18 cellular contexts compared by ENCODE assay signal in the genomic region with DNA sequence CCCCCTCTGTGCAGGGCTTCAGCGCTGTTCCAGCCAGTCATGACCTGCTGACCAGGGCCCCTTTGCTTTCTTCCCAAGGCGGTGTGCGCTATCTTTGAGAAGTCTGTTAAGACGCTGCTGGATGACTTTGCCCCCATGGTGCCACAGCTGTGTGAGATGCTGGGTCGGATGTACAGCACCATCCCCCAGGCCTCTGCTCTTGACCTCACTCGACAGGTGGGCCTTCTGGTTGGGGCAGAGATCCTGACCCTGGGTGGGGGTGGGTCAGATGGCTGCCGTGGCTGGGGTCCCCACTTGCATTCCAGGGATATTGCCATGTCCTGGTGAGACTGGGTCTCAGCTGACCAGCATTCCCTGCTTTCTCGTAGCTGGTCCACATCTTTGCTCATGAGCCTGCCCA. TPM values are rescaled to one million over a fixed set of nuclear protein-coding genes. Genes with fewer than 3 reads are reported as not detected.
DNase-seq lines count a peak whose midpoint lies in the region; FAIRE-seq and TF ChIP-seq lines count a peak whose summit lies in the region.
"Had no signal": no experiment of that assay in that cellular context is flagged by ENCODE, and none has a peak within 500 bp of the region (broad histone marks: within the 10 kb centered on the region; RNA-seq: fewer than 3 reads in every experiment).

No MANE protein-coding gene starts in this region.

- no peak for FAIRE-seq in small intestine (lab: Jason Lieb, UNC)
- FAIRE-seq: G401.6, GM12892, H54 had no signal

- H3K4me3 Mint-ChIP-seq in endothelial cell (ENCODE audit: unreplicated experiment), result peak overlapping the region; percentile 68
- H3K4me3 Mint-ChIP-seq: CD4-positive, CD25-positive, alpha-beta regulatory T cell; CD8-positive, alpha-beta T cell had no signal

- H3K4me1 Mint-ChIP-seq in endothelial cell (ENCODE audit: unreplicated experiment), result no peaks in the 10 kb centered on the region
- H3K4me1 Mint-ChIP-seq: CD4-positive, CD25-positive, alpha-beta regulatory T cell had no signal

- TF ChIP-seq CTCF in endothelial cell (IDR thresholded peaks at IDR 0.05; ENCODE audit: unreplicated experiment), result no peak

- peaks cover 2% of the 10 kb centered on the region for H3K27me3 Mint-ChIP-seq in endothelial cell (ENCODE audit: unreplicated experiment)
- H3K27me3 Mint-ChIP-seq: CD4-positive, CD25-positive, alpha-beta regulatory T cell had no signal

- DNase-seq in caudate nucleus (lab: John Stamatoyannopoulos, UW) (no peak), endothelial cell (ENCODE audit: low spot score) (no peak), substantia nigra (lab: John Stamatoyannopoulos, UW) (no peak), small intestine (no peak), cerebellum (ENCODE audit: low spot score) (no peak), activated gamma-delta T cell (lab: John Stamatoyannopoulos, UW) (no peak)
- DNase-seq: C1 segment of cervical spinal cord; Caco-2; CD4-positive, CD25-positive, alpha-beta regulatory T cell; CD8-positive, alpha-beta T cell; DMS153; DND-41; GOT3 had no signal

- peaks cover 36% of the 10 kb centered on the region for H3K36me3 Mint-ChIP-seq in endothelial cell (ENCODE audit: low read depth, unreplicated experiment)

- H3K27me3 ChIP-seq in small intestine (ENCODE audit: control insufficient read depth in 2 of 2, insufficient read depth in 2 of 2, low read length in 2 of 2), result no peaks in the 10 kb centered on the region

- H3K36me3 ChIP-seq in small intestine (ENCODE audit: control insufficient read depth in 2 of 2, insufficient read depth in 2 of 2, low read length in 2 of 2), result peaks cover 6 to 12% of the 10 kb centered on the region in 2 donors

- H3K27ac Mint-ChIP-seq in endothelial cell (ENCODE audit: unreplicated experiment), result no peak overlapping the region
- H3K27ac Mint-ChIP-seq: CD4-positive, CD25-positive, alpha-beta regulatory T cell; CD8-positive, alpha-beta T cell had no signal

- no peaks in the 10 kb centered on the region for H3K9me3 ChIP-seq in small intestine (ENCODE audit: control insufficient read depth, low read depth)
- H3K9me3 ChIP-seq: Caco-2, HAP-1 had no signal

- no peaks in the 10 kb centered on the region for H3K9me3 Mint-ChIP-seq in endothelial cell (ENCODE audit: unreplicated experiment)
- H3K9me3 Mint-ChIP-seq: CD4-positive, CD25-positive, alpha-beta regulatory T cell; CD8-positive, alpha-beta T cell had no signal

- H3K27ac ChIP-seq in caudate nucleus (ENCODE audit: low read depth, low read length) (peak overlapping the region; percentile 95), substantia nigra (ENCODE audit: low read depth, low read length, poor library complexity, severe bottlenecking) (peak overlapping the region; percentile 98), small intestine (ENCODE audit: low read depth in 1 of 2, low read length in 1 of 2) (no peak overlapping the region)

- H3K4me1 ChIP-seq in small intestine (ENCODE audit: control insufficient read depth in 2 of 2, insufficient read depth in 1 of 2, low read depth in 1 of 2, low read length in 1 of 2), result no peaks in the 10 kb centered on the region
- H3K4me1 ChIP-seq: Caco-2, HAP-1 had no signal

- 94 to 96% (median 95%) methylated on average over 8 of the region's 8 CpGs for WGBS in small intestine, 3 donors

- H3K4me3 ChIP-seq in small intestine (ENCODE audit: low read depth in 1 of 2, low read length in 2 of 2), result no peak overlapping the region
- H3K4me3 ChIP-seq: HAP-1 had no signal

RNA-seq across cellular contexts. Expression of a gene that starts 9.0 kb away (rescaled TPM):
- total RNA-seq in endothelial cell (ENCODE audit: unreplicated experiment) (17.1 TPM), cerebellum (14.2 TPM)
- polyA plus RNA-seq in small intestine, result 10 to 100 TPM in 2 of 3 donors, 1 to 10 TPM in 1; 5.8 to 25.2 (median 11.3) TPM

RNA-seq across cellular contexts. Expression of a gene that starts 14.0 kb away (rescaled TPM):
- total RNA-seq in endothelial cell (ENCODE audit: unreplicated experiment) (94.5 TPM), cerebellum (89.9 TPM)
- 100 to 1,000 TPM; 104 to 245 (median 201) TPM for polyA plus RNA-seq in small intestine

RNA-seq across cellular contexts. Expression of a gene that starts 14.0 kb away (rescaled TPM):
- 31.5 TPM for total RNA-seq in endothelial cell (ENCODE audit: unreplicated experiment)
- 10 to 100 TPM; 14.2 to 24.8 (median 19.2) TPM for polyA plus RNA-seq in small intestine
- 14.0 TPM for total RNA-seq in cerebellum

RNA-seq across cellular contexts. Expression of a gene that starts 18.2 kb away (rescaled TPM):
- total RNA-seq in endothelial cell (ENCODE audit: unreplicated experiment), result 35.4 TPM
- polyA plus RNA-seq in small intestine, result 10 to 100 TPM in 2 of 3 donors, 1 to 10 TPM in 1; 8.9 to 31.8 (median 20.0) TPM
- total RNA-seq in cerebellum, result 59.3 TPM

RNA-seq across cellular contexts. Expression of a gene that starts 27.2 kb away (rescaled TPM):
- total RNA-seq in endothelial cell (ENCODE audit: unreplicated experiment), result 0.67 TPM
- 1 to 10 TPM in 1 of 3 donors, under 1 TPM in 1, not detected in 1; 0.81 to 1.2 TPM for polyA plus RNA-seq in small intestine
- 0.91 TPM for total RNA-seq in cerebellum
- total RNA-seq: A172, Caco-2 had no signal
- polyA plus RNA-seq: CD4-positive, CD25-positive, alpha-beta regulatory T cell had no signal

Comparison
In these comparisons a context has a peak if more than half of its experiments do, and no peak if none do; other contexts are left out.
1. H3K27ac ChIP-seq: peak in caudate nucleus (single experiment) and substantia nigra (single experiment); none in small intestine (0 of 2).